In genomic region chr10:132478341-132479023, GRCh38 we compare ENCODE assay signal across 12 cellular contexts. TPM values are rescaled to one million over a fixed set of nuclear protein-coding genes. Genes with fewer than 3 reads are reported as not detected.
DNase-seq lines count a peak whose midpoint lies in the region; ATAC-seq lines count a peak whose summit lies in the region.
"Had no signal": no experiment of that assay in that cellular context is flagged by ENCODE, and none has a peak within 500 bp of the region (broad histone marks: within the 10 kb centered on the region; RNA-seq: fewer than 3 reads in every experiment).

No MANE protein-coding gene starts in this region.

- H3K9me3 ChIP-seq in BLaER1 treated with 17β-estradiol and CSF1 and Interleukin-3, amounts not matched to agents 10 nM and 100 nM (replicated peaks in 1 of 11): no peaks in the 10 kb centered on the region

- peak overlapping the region in 10 of 11 experiments; percentile 6 to 95 (median 77); a peak in 18 of 22 replicates for H3K4me2 ChIP-seq in BLaER1 treated with 17β-estradiol and CSF1 and Interleukin-3, amounts not matched to agents 10 nM and 100 nM

- H3K4me3 ChIP-seq in BLaER1 treated with 17β-estradiol and CSF1 and Interleukin-3, amounts not matched to agents 10 nM and 100 nM: no peak overlapping the region
- H3K4me3 ChIP-seq in H7 (ENCODE audit: insufficient read depth, low read depth, low read length): no peak overlapping the region

- DNase-seq in H7 (peak; percentile 45), left colon (no peak), sciatic nerve (ENCODE audit: low spot score) (peak; percentile 53), NCI-H748 treated with DMSO at 0.1 percent for 48 hours (lab: John Stamatoyannopoulos, UW) (no peak), NCI-H2107 (lab: John Stamatoyannopoulos, UW) (no peak), KG1 (lab: John Stamatoyannopoulos, UW) (no peak), GM19240 (ENCODE audit: insufficient read length, low spot score) (no peak)
- DNase-seq: CD8-positive, alpha-beta T cell; NCI-H1417; NCI-H1930; NCI-H510A had no signal

- no peaks in the 10 kb centered on the region for H3K36me3 ChIP-seq in BLaER1 treated with 17β-estradiol and CSF1 and Interleukin-3, amounts not matched to agents 10 nM and 100 nM
- no peaks in the 10 kb centered on the region for H3K36me3 ChIP-seq in H7 (replicated peaks; ENCODE audit: control insufficient read depth, insufficient read depth, low read length)

- intact Hi-C loops in left colon (cut with DNase I, micrococcal nuclease): no loop called here
- intact Hi-C loops in sciatic nerve (cut with DNase I): no loop called here

- H3K4me1 ChIP-seq in BLaER1 treated with 17β-estradiol and CSF1 and Interleukin-3, amounts not matched to agents 10 nM and 100 nM: peaks cover 13 to 49% (median 42%) of the 10 kb centered on the region in 10 experiments; a peak in 18 of 20 replicates

- peak overlapping the region in 4 of 11 experiments; percentile 27 to 43 (median 36); a peak in 3 of 22 replicates for H3K9ac ChIP-seq in BLaER1 treated with 17β-estradiol and CSF1 and Interleukin-3, amounts not matched to agents 10 nM and 100 nM

- no peak overlapping the region for H3K27ac ChIP-seq in BLaER1 treated with 17β-estradiol and CSF1 and Interleukin-3, amounts not matched to agents 10 nM and 100 nM

- ATAC-seq in left colon (peak; percentile 20), sciatic nerve (no peak)
- ATAC-seq: CD8-positive, alpha-beta T cell had no signal

- H3K27me3 ChIP-seq in BLaER1 treated with 17β-estradiol and CSF1 and Interleukin-3, amounts not matched to agents 10 nM and 100 nM: peaks cover 0 to 22% (median 0%) of the 10 kb centered on the region in 11 experiments; a peak in 3 of 22 replicates
- no peaks in the 10 kb centered on the region; the same call in 1 of the 2 replicates for H3K27me3 ChIP-seq in H7 (ENCODE audit: control insufficient read depth, insufficient read depth, low read length)

- H4K20me1 ChIP-seq in BLaER1 treated with 17β-estradiol and CSF1 and Interleukin-3, amounts not matched to agents 10 nM and 100 nM: peaks cover 0 to 29% (median 7%) of the 10 kb centered on the region in 11 experiments; a peak in 6 of 22 replicates

RNA-seq across cellular contexts. Expression of gene INPP5A, which starts 59.1 kb away (rescaled TPM):
- total RNA-seq in H7 (2014; rRNA removed; shearing (Covaris generic)): 21.0 and 29.2 TPM in 2 replicates
- total RNA-seq in left colon (10 to 100 TPM; 35.6 to 42.2 TPM), sciatic nerve (54.3 TPM)

Comparison
In these comparisons a context has a peak if more than half of its experiments do, and no peak if none do; other contexts are left out.
1. DNase-seq: peak in H7 (single experiment) and sciatic nerve (single experiment); none in left colon (0 of 2), NCI-H748 treated with DMSO at 0.1 percent for 48 hours (single experiment), NCI-H2107 (single experiment), KG1 (single experiment) and GM19240 (single experiment).